In the genomic region with DNA sequence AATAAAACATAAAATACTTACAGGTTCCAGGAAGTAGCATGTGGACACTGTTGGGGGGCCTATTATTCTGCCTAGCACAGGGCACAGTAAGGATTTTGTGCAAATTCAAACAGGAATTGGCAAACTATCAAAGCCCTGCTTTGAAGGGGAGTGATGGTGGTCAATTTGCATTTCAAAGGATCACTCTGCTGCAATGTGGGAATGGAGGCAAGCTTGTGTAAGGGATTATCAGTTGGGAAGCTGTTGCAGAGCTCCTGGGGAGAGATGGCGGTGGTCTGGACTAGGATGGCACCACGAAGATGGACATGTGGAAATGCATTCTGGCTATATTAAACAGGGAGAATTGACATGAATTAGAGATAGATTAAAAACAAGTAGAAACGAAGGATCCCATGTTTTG, we compare ENCODE assay signal across 14 cellular contexts.
A peak's percentile ranks its signal among the peaks of the same experiment; 100 is the strongest.
DNase-seq lines count a peak whose midpoint lies in the region; FAIRE-seq and TF ChIP-seq lines count a peak whose summit lies in the region.
"Had no signal": no experiment of that assay in that cellular context is flagged by ENCODE, and none has a peak within 500 bp of the region (broad histone marks: within the 10 kb centered on the region; RNA-seq: fewer than 3 reads in every experiment).

No MANE protein-coding gene starts in this region.

- peak overlapping the region in 2 of 3 experiments; percentile 66 to 97; a peak in 5 of 7 replicates for H3K27ac Mint-ChIP-seq in H9
- H3K27ac Mint-ChIP-seq: CD4-positive, CD25-positive, alpha-beta regulatory T cell; HFFc6 had no signal

- H2BK20ac ChIP-seq in H9 (ENCODE audit: low read depth, low read length, poor library complexity, severe bottlenecking) (no peak overlapping the region), H1 (ENCODE audit: low read length) (peak overlapping the region; percentile 52; the same call in 1 of the 2 replicates)

- no peaks in the 10 kb centered on the region for H3K27me3 ChIP-seq in H9 (ENCODE audit: insufficient read depth, low read length)
- no peaks in the 10 kb centered on the region for H3K27me3 ChIP-seq in H1 (replicated peaks in 1 of 4; ENCODE audit: control insufficient read depth in 3 of 4, extremely low read depth in 1 of 4, insufficient read depth in 3 of 4, low read length in 3 of 4)
- no peaks in the 10 kb centered on the region for H3K27me3 ChIP-seq in SK-N-SH (ENCODE audit: insufficient read depth)
- H3K27me3 ChIP-seq: BLaER1 treated with 17β-estradiol and CSF1 and Interleukin-3, amounts not matched to agents 10 nM and 100 nM had no signal

- H4K8ac ChIP-seq in H9 (replicated peaks; ENCODE audit: insufficient read length, low read depth, low read length) (no peak overlapping the region), H1 (ENCODE audit: extremely low read depth, insufficient read depth, low read length) (no peak overlapping the region)

- no peak overlapping the region for H2AFZ ChIP-seq in H9 (ENCODE audit: low read length)
- H2AFZ ChIP-seq in H1 (ENCODE audit: low read length) = no peak overlapping the region
- no peak overlapping the region for H2AFZ ChIP-seq in SK-N-SH (ENCODE audit: low read depth)

- FAIRE-seq in H1 (lab: Jason Lieb, UNC) = peak; percentile 87
- no peak for FAIRE-seq in H54 (lab: Jason Lieb, UNC)
- FAIRE-seq: A549, K562 had no signal

- no peaks in the 10 kb centered on the region for H4K20me1 ChIP-seq in H9 (ENCODE audit: control insufficient read depth, insufficient read depth, insufficient read length)
- H4K20me1 ChIP-seq in H1 (replicated peaks in 1 of 2; ENCODE audit: control insufficient read depth in 1 of 2, insufficient read depth in 2 of 2, low read length in 2 of 2) = no peaks in the 10 kb centered on the region
- no peaks in the 10 kb centered on the region for H4K20me1 ChIP-seq in SK-N-SH (ENCODE audit: insufficient read depth)
- H4K20me1 ChIP-seq: BLaER1 treated with 17β-estradiol and CSF1 and Interleukin-3, amounts not matched to agents 10 nM and 100 nM had no signal

- no peak overlapping the region for H4K91ac ChIP-seq in H9 (ENCODE audit: insufficient read length, low read depth, low read length)
- peak overlapping the region; percentile 91 for H4K91ac ChIP-seq in H1 (replicated peaks; ENCODE audit: insufficient read length, low read length)

- peaks cover 10% of the 10 kb centered on the region for H3K9me3 ChIP-seq in H9 (ENCODE audit: control insufficient read depth, low read depth, low read length)
- peaks cover 9 to 16% of the 10 kb centered on the region in 2 experiments; a peak in 3 of 4 replicates for H3K9me3 ChIP-seq in H1 (ENCODE audit: insufficient read depth in 2 of 2, low read depth in 1 of 2, low read length in 1 of 2)
- no peaks in the 10 kb centered on the region for H3K9me3 ChIP-seq in SK-N-SH
- H3K9me3 ChIP-seq: A549 had no signal

- H3K27ac ChIP-seq in H9 (ENCODE audit: insufficient read length, low read depth, low read length) = peak overlapping the region; percentile 72
- H3K27ac ChIP-seq in H1 (ENCODE audit: low read depth, low read length) = no peak overlapping the region
- H3K27ac ChIP-seq in SK-N-SH (ENCODE audit: low read depth in 2 of 2, low read length in 1 of 2) = no peak overlapping the region
- H3K27ac ChIP-seq: A549; BLaER1 treated with 17β-estradiol and CSF1 and Interleukin-3, amounts not matched to agents 10 nM and 100 nM had no signal

- H4K5ac ChIP-seq in H9 (ENCODE audit: insufficient read length, low read depth, low read length) (no peak overlapping the region), H1 (ENCODE audit: insufficient read length, low read depth, low read length) (no peak overlapping the region)

- H3K56ac ChIP-seq in H9 (ENCODE audit: insufficient read length, low read depth, low read length) (no peak overlapping the region), H1 (replicated peaks; ENCODE audit: insufficient read length, low read depth, low read length) (no peak overlapping the region)

- H3K9me3 Mint-ChIP-seq in H9 = peaks cover 28 to 34% of the 10 kb centered on the region in 2 experiments

- H3K4me1 ChIP-seq in H9 (ENCODE audit: insufficient read depth, low read length) (peaks cover 10% of the 10 kb centered on the region), H1 (replicated peaks in 1 of 4; ENCODE audit: control insufficient read depth in 3 of 4, insufficient read depth in 4 of 4, low read length in 3 of 4) (peaks cover 2 to 31% (median 18%) of the 10 kb centered on the region in 4 experiments; a peak in 5 of 7 replicates), SK-N-SH (ENCODE audit: control insufficient read depth in 1 of 2, insufficient read depth in 2 of 2, low read depth in 1 of 2, low read length in 1 of 2) (no peaks in the 10 kb centered on the region)
- H3K4me1 ChIP-seq: A549; BLaER1 treated with 17β-estradiol and CSF1 and Interleukin-3, amounts not matched to agents 10 nM and 100 nM had no signal

- H3K4me2 ChIP-seq in H9 (ENCODE audit: insufficient read depth, insufficient read length, low read length) (no peak overlapping the region), H1 (ENCODE audit: insufficient read depth in 1 of 2, low read depth in 2 of 2, low read length in 2 of 2) (peak overlapping the region in 1 of 2 experiments; percentile 6; a peak in 1 of 4 replicates), SK-N-SH (no peak overlapping the region)
- H3K4me2 ChIP-seq: A549; BLaER1 treated with 17β-estradiol and CSF1 and Interleukin-3, amounts not matched to agents 10 nM and 100 nM had no signal

- H3K79me1 ChIP-seq in H9 (ENCODE audit: insufficient read depth, low read depth, low read length, poor library complexity, severe bottlenecking) (no peaks in the 10 kb centered on the region), H1 (ENCODE audit: low read depth, low read length) (no peaks in the 10 kb centered on the region)

- H3T11ph ChIP-seq in H9 (ENCODE audit: low read length) = no peak overlapping the region

- no peak overlapping the region for H3K4ac ChIP-seq in H9 (ENCODE audit: low read depth, low read length)
- peak overlapping the region; percentile 73 for H3K4ac ChIP-seq in H1 (replicated peaks; ENCODE audit: insufficient read length, low read depth, low read length)

- peaks cover 54% of the 10 kb centered on the region in 2 experiments for H3K4me1 Mint-ChIP-seq in H9
- H3K4me1 Mint-ChIP-seq: CD4-positive, CD25-positive, alpha-beta regulatory T cell had no signal

- peak overlapping the region in 1 of 2 experiments; percentile 26; a peak in 3 of 5 replicates for H3K4me3 Mint-ChIP-seq in H9
- H3K4me3 Mint-ChIP-seq: CD4-positive, CD25-positive, alpha-beta regulatory T cell; HFFc6 had no signal

- no CpG with 5 or more reads among the region's 3 CpGs for WGBS in H9 (ENCODE audit: extremely low coverage, insufficient read length, low lambda C conversion rate)
- WGBS in H1 (ENCODE audit: extremely low coverage in 1 of 2, insufficient coverage in 1 of 2, insufficient read length in 1 of 2, insufficient replicate concordance in 2 of 2, low coverage in 1 of 2, low lambda C conversion rate in 2 of 2, missing lambda C conversion rate in 1 of 2), 2 experiments = 37% methylated on average over 3 of the region's 3 CpGs; no CpG with 5 or more reads in 1 of the 2 experiments
- WGBS in SK-N-SH (ENCODE audit: low lambda C conversion rate) = 17% methylated on average over 3 of the region's 3 CpGs

- H3K14ac ChIP-seq in H9 (ENCODE audit: insufficient read depth, low read length) (no peak overlapping the region), H1 (ENCODE audit: insufficient read length) (no peak overlapping the region)

- H3F3A ChIP-seq in SK-N-SH (replicated peaks; ENCODE audit: insufficient read depth) = no peaks in the 10 kb centered on the region

- H2BK15ac ChIP-seq in H9 (ENCODE audit: low read depth, low read length) = no peak overlapping the region
- H2BK15ac ChIP-seq in H1 (ENCODE audit: low read length) = no peak overlapping the region

- H3K23me2 ChIP-seq in H9 (ENCODE audit: insufficient read length, low read depth, low read length, poor library complexity, severe bottlenecking) (no peaks in the 10 kb centered on the region), H1 (ENCODE audit: low read depth, low read length) (no peaks in the 10 kb centered on the region)

- no peak for TF ChIP-seq EP300 in H1 (IDR thresholded peaks at IDR 0.05; ENCODE audit: borderline replicate concordance in 1 of 2, low read depth in 2 of 2, low read length in 2 of 2)
- TF ChIP-seq EP300 in SK-N-SH (IDR thresholded peaks at IDR 0.05; ENCODE audit: borderline replicate concordance in 1 of 2, low read depth in 1 of 2, low read length in 1 of 2) = no peak

- H3K4me3 ChIP-seq in H1 (ENCODE audit: extremely low read depth in 1 of 4, insufficient read depth in 2 of 4, low read depth in 3 of 4, low read length in 4 of 4) (no peak overlapping the region), SK-N-SH (ENCODE audit: low read depth in 2 of 2, low read length in 1 of 2) (no peak overlapping the region)
- H3K4me3 ChIP-seq: A549; BLaER1 treated with 17β-estradiol and CSF1 and Interleukin-3, amounts not matched to agents 10 nM and 100 nM; K562 had no signal

- no peak for TF ChIP-seq RAD21 in H1 (IDR thresholded peaks at IDR 0.05 in 1 of 2, conservative IDR thresholded peaks at IDR 0.05 in 1 of 2; ENCODE audit: low read depth in 2 of 2, low read length in 2 of 2)
- no peak for TF ChIP-seq RAD21 in SK-N-SH (IDR thresholded peaks at IDR 0.05; ENCODE audit: low read length)

- no peak overlapping the region for H3K23ac ChIP-seq in H9 (ENCODE audit: insufficient read length, low read depth, low read length)
- no peak overlapping the region for H3K23ac ChIP-seq in H1 (ENCODE audit: insufficient read length)

- POLR2A ChIA-PET in H1 (lab: Charles Lee; ENCODE audit: partially characterized antibody) = interaction anchor here (1.3 kb wide), 1 partner anchor 146 kb away, joined by 3 read pairs; no protein-coding TSS in a partner anchor
- POLR2A ChIA-PET in SK-N-SH (lab: Yijun Ruan, JAX) = no interaction called here

- H3K18ac ChIP-seq in H9 (ENCODE audit: insufficient read length, low read depth, low read length) = no peak overlapping the region
- no peak overlapping the region; the same call in 1 of the 2 replicates for H3K18ac ChIP-seq in H1 (ENCODE audit: extremely low read depth, low read length)

- H3K79me2 ChIP-seq in H9 (ENCODE audit: insufficient read depth, low read length) (no peaks in the 10 kb centered on the region), H1 (ENCODE audit: control insufficient read depth in 1 of 2, insufficient read depth in 2 of 2, low read length in 2 of 2) (no peaks in the 10 kb centered on the region), SK-N-SH (ENCODE audit: insufficient read depth) (no peaks in the 10 kb centered on the region)

- H3K9me2 ChIP-seq in SK-N-SH = no peaks in the 10 kb centered on the region

- TF ChIP-seq CTCF in H9 (conservative IDR thresholded peaks at IDR 0.05) (no peak), H1 (IDR thresholded peaks at IDR 0.05; ENCODE audit: control extremely low read depth in 1 of 3, insufficient read depth in 1 of 3, low read depth in 1 of 3, low read length in 3 of 3) (no peak), SK-N-SH (IDR thresholded peaks at IDR 0.05) (no peak)

- H3K9ac ChIP-seq in H9 (ENCODE audit: extremely low read depth, insufficient read length, low read length) (no peak overlapping the region), H1 (replicated peaks in 1 of 4; ENCODE audit: extremely low read depth in 1 of 4, low read depth in 3 of 4, low read length in 3 of 4) (no peak overlapping the region), SK-N-SH (no peak overlapping the region)
- H3K9ac ChIP-seq: BLaER1 treated with 17β-estradiol and CSF1 and Interleukin-3, amounts not matched to agents 10 nM and 100 nM had no signal

- CTCF ChIA-PET in H1 (lab: Charles Lee; ENCODE audit: partially characterized antibody) (no interaction called here), SK-N-SH (lab: Yijun Ruan, JAX) (no interaction called here)

- TF ChIP-seq POLR2A in H1 (IDR thresholded peaks at IDR 0.05; ENCODE audit: control extremely low read depth in 1 of 2, low read depth in 2 of 2, low read length in 2 of 2) (no peak), H54 (IDR thresholded peaks at IDR 0.05; ENCODE audit: low read depth, low read length) (no peak)

- peaks cover 0 to 9% (median 4%) of the 10 kb centered on the region in 4 experiments; a peak in 3 of 8 replicates for H3K36me3 ChIP-seq in H1 (ENCODE audit: control insufficient read depth in 2 of 4, insufficient read depth in 4 of 4, low read length in 3 of 4)
- no peaks in the 10 kb centered on the region for H3K36me3 ChIP-seq in SK-N-SH (replicated peaks in 1 of 2; ENCODE audit: control insufficient read depth in 1 of 2, insufficient read depth in 2 of 2, low read length in 1 of 2)
- H3K36me3 ChIP-seq: BLaER1 treated with 17β-estradiol and CSF1 and Interleukin-3, amounts not matched to agents 10 nM and 100 nM had no signal

- no peak overlapping the region for H2BK120ac ChIP-seq in H9 (ENCODE audit: low read depth, low read length, poor library complexity, severe bottlenecking)
- peak overlapping the region; percentile 85 for H2BK120ac ChIP-seq in H1 (replicated peaks; ENCODE audit: low read depth, low read length)

- peaks cover 20 to 30% (median 28%) of the 10 kb centered on the region in 3 experiments for H3K36me3 Mint-ChIP-seq in H9 (ENCODE audit: insufficient read depth in 1 of 3, low read depth in 3 of 3)
- H3K36me3 Mint-ChIP-seq: CD4-positive, CD25-positive, alpha-beta regulatory T cell had no signal

- no peak overlapping the region for H2AK5ac ChIP-seq in H9 (ENCODE audit: insufficient read length, low read length)
- no peak overlapping the region; the same call in 1 of the 2 replicates for H2AK5ac ChIP-seq in H1 (ENCODE audit: low read depth, low read length)

- H2BK12ac ChIP-seq in H9 (ENCODE audit: insufficient read length, low read depth, low read length) (no peak overlapping the region), H1 (ENCODE audit: low read depth, low read length) (peak overlapping the region; percentile 62; the same call in 1 of the 2 replicates)

- peak; percentile 39 for DNase-seq in H9
- DNase-seq in H1 (ENCODE audit: low read depth in 1 of 2, low spot score in 2 of 2) = no peak
- peak; percentile 12 for DNase-seq in iPS-NIHi11 (ENCODE audit: low spot score)
- no peak for DNase-seq in SK-N-SH
- DNase-seq in H54 (ENCODE audit: insufficient read length, low spot score) = no peak
- no peak for DNase-seq in AG08396 (ENCODE audit: low spot score)
- no peak for DNase-seq in AG08395 (ENCODE audit: low spot score)
- DNase-seq: CD4-positive, CD25-positive, alpha-beta regulatory T cell; DMS53; HCEC 1CT; HFFc6 had no signal

- no peaks in the 10 kb centered on the region for H3K27me3 Mint-ChIP-seq in H9 (ENCODE audit: low read depth)
- H3K27me3 Mint-ChIP-seq: CD4-positive, CD25-positive, alpha-beta regulatory T cell had no signal

- H2BK5ac ChIP-seq in H9 (ENCODE audit: insufficient read length, low read length) (no peak overlapping the region), H1 (ENCODE audit: low read depth, low read length) (peak overlapping the region; percentile 96; the same call in 1 of the 2 replicates)

Comparison
In these comparisons a context has a peak if more than half of its experiments do, and no peak if none do; other contexts are left out.
1. DNase-seq: peak in H9 (single experiment) and iPS-NIHi11 (single experiment); none in H1 (0 of 2), SK-N-SH (single experiment), H54 (single experiment), AG08396 (single experiment) and AG08395 (single experiment).